Comparison of ENCODE assay signal across 17 cellular contexts in genomic region chr13:65414187-65414586, GRCh38.
DNase-seq lines count a peak whose midpoint lies in the region; ATAC-seq and TF ChIP-seq lines count a peak whose summit lies in the region.
"Had no signal": no experiment of that assay in that cellular context is flagged by ENCODE, and none has a peak within 500 bp of the region (broad histone marks: within the 10 kb centered on the region; RNA-seq: fewer than 3 reads in every experiment).

No MANE protein-coding gene starts in this region.

- H3K9ac ChIP-seq in OCI-LY1 (ENCODE audit: low read length) (no peak overlapping the region), mesendoderm (ENCODE audit: low read length) (no peak overlapping the region), PC-3 (ENCODE audit: low read length) (no peak overlapping the region)
- H3K9ac ChIP-seq: BLaER1 treated with 17β-estradiol and CSF1 and Interleukin-3, amounts not matched to agents 10 nM and 100 nM had no signal

- no peak overlapping the region for H4K5ac ChIP-seq in mesendoderm (ENCODE audit: low read length)

- H3K4me3 ChIP-seq in OCI-LY1 (ENCODE audit: low read depth, low read length, poor library complexity, severe bottlenecking): no peak overlapping the region
- no peak overlapping the region for H3K4me3 ChIP-seq in mesendoderm (ENCODE audit: low read length)
- H3K4me3 ChIP-seq in uterus: no peak overlapping the region
- no peak overlapping the region for H3K4me3 ChIP-seq in PC-3 (ENCODE audit: low read length)
- H3K4me3 ChIP-seq in transverse colon: no peak overlapping the region
- H3K4me3 ChIP-seq: BLaER1 treated with 17β-estradiol and CSF1 and Interleukin-3, amounts not matched to agents 10 nM and 100 nM had no signal

- no peaks in the 10 kb centered on the region for H3K79me1 ChIP-seq in mesendoderm (ENCODE audit: low read length)

- H3K9me2 ChIP-seq in OCI-LY1 (ENCODE audit: low read depth, low read length) (no peaks in the 10 kb centered on the region), PC-3 (replicated peaks; ENCODE audit: low read length) (no peaks in the 10 kb centered on the region)

- H2BK5ac ChIP-seq in mesendoderm (ENCODE audit: low read length): no peak overlapping the region

- H3K27ac ChIP-seq in OCI-LY1 (ENCODE audit: low read depth, low read length, poor library complexity, severe bottlenecking) (no peak overlapping the region), mesendoderm (ENCODE audit: low read depth, low read length) (no peak overlapping the region), uterus (no peak overlapping the region), PC-3 (ENCODE audit: low read length) (no peak overlapping the region), transverse colon (no peak overlapping the region)
- H3K27ac ChIP-seq: BLaER1 treated with 17β-estradiol and CSF1 and Interleukin-3, amounts not matched to agents 10 nM and 100 nM had no signal

- BruUV-seq in PC-3 (replicated peaks; lab: Mats Ljungman, UMichigan): no TSS peak

- no peak overlapping the region for H2AK5ac ChIP-seq in mesendoderm (ENCODE audit: low read length)

- peak overlapping the region; percentile 36 for H2BK15ac ChIP-seq in mesendoderm (replicated peaks; ENCODE audit: low read depth)

- peak overlapping the region; percentile 44 for H2AFZ ChIP-seq in OCI-LY1 (ENCODE audit: low read length)
- no peak overlapping the region for H2AFZ ChIP-seq in PC-3 (ENCODE audit: low read length)

- H3K27me3 ChIP-seq in OCI-LY1 (ENCODE audit: insufficient read depth, low read length) (no peaks in the 10 kb centered on the region), mesendoderm (ENCODE audit: insufficient read depth, low read length, poor library complexity) (no peaks in the 10 kb centered on the region), uterus (no peaks in the 10 kb centered on the region), PC-3 (ENCODE audit: low read length) (no peaks in the 10 kb centered on the region), transverse colon (no peaks in the 10 kb centered on the region)
- H3K27me3 ChIP-seq: BLaER1 treated with 17β-estradiol and CSF1 and Interleukin-3, amounts not matched to agents 10 nM and 100 nM had no signal

- TF ChIP-seq POLR2A in uterus (IDR thresholded peaks at IDR 0.05) (no peak), transverse colon (IDR thresholded peaks at IDR 0.05) (no peak)

- no peak overlapping the region for H2BK120ac ChIP-seq in mesendoderm (ENCODE audit: low read depth, low read length)

- DNase-seq in mesendoderm: no peak
- DNase-seq in uterus: no peak
- no peak for DNase-seq in PC-3
- DNase-seq in transverse colon: no peak
- DNase-seq: CD8-positive, alpha-beta T cell; COR-L47; DMS 273 treated with DMSO at 0.1 percent for 48 hours; DMS53; DND-41; EL; H9; KBM-7 had no signal

- H3K4ac ChIP-seq in mesendoderm (ENCODE audit: low read depth, low read length): no peak overlapping the region

- H3K23ac ChIP-seq in mesendoderm (ENCODE audit: low read length): no peak overlapping the region

- in situ Hi-C loops in transverse colon (cut with MboI; ENCODE audit: low pct_ligation_motif_present in 1 of 4, low pct_unique_long_range_greater_than_20kb in 1 of 4, low sequenced_read_pairs in 3 of 4): no loop called here

- H3K79me2 ChIP-seq in OCI-LY1 (ENCODE audit: insufficient read depth, low read length) (no peaks in the 10 kb centered on the region), mesendoderm (ENCODE audit: control insufficient read depth, insufficient read depth, low read length) (no peaks in the 10 kb centered on the region), PC-3 (ENCODE audit: low read length) (no peaks in the 10 kb centered on the region)

- TF ChIP-seq CTCF in OCI-LY1 (IDR thresholded peaks at IDR 0.05; ENCODE audit: low read length) (no peak), uterus (IDR thresholded peaks at IDR 0.05) (no peak), PC-3 (conservative IDR thresholded peaks at IDR 0.05; ENCODE audit: low read depth, low read length) (no peak), transverse colon (IDR thresholded peaks at IDR 0.05) (no peak)

- H3F3A ChIP-seq in OCI-LY1 (ENCODE audit: insufficient read depth, low read length) (no peaks in the 10 kb centered on the region), PC-3 (ENCODE audit: low read length, unreplicated experiment) (no peaks in the 10 kb centered on the region)

- H3K56ac ChIP-seq in mesendoderm (ENCODE audit: low read length): no peak overlapping the region

- no peak overlapping the region for H4K8ac ChIP-seq in mesendoderm (ENCODE audit: low read depth, low read length)

- H3K36me3 ChIP-seq in OCI-LY1 (ENCODE audit: insufficient read depth, low read length): no peaks in the 10 kb centered on the region
- H3K36me3 ChIP-seq in mesendoderm (ENCODE audit: control insufficient read depth, insufficient read depth, low read length): no peaks in the 10 kb centered on the region
- no peaks in the 10 kb centered on the region for H3K36me3 ChIP-seq in uterus
- H3K36me3 ChIP-seq in PC-3 (ENCODE audit: low read depth, low read length): no peaks in the 10 kb centered on the region
- H3K36me3 ChIP-seq in transverse colon: no peaks in the 10 kb centered on the region
- H3K36me3 ChIP-seq: BLaER1 treated with 17β-estradiol and CSF1 and Interleukin-3, amounts not matched to agents 10 nM and 100 nM had no signal

- no peaks in the 10 kb centered on the region for H3K9me3 ChIP-seq in OCI-LY1 (ENCODE audit: low read length)
- H3K9me3 ChIP-seq in uterus: no peaks in the 10 kb centered on the region
- no peaks in the 10 kb centered on the region for H3K9me3 ChIP-seq in PC-3 (ENCODE audit: low read length)
- H3K9me3 ChIP-seq in transverse colon: no peaks in the 10 kb centered on the region
- H3K9me3 ChIP-seq: BLaER1 treated with 17β-estradiol and CSF1 and Interleukin-3, amounts not matched to agents 10 nM and 100 nM had no signal

- H3K4me2 ChIP-seq in OCI-LY1 (ENCODE audit: low read length) (no peak overlapping the region), mesendoderm (ENCODE audit: low read length) (no peak overlapping the region), PC-3 (ENCODE audit: low read length) (no peak overlapping the region)
- H3K4me2 ChIP-seq: BLaER1 treated with 17β-estradiol and CSF1 and Interleukin-3, amounts not matched to agents 10 nM and 100 nM had no signal

- H4K20me1 ChIP-seq in OCI-LY1 (ENCODE audit: insufficient read depth, low read length) (no peaks in the 10 kb centered on the region), PC-3 (ENCODE audit: low read length) (no peaks in the 10 kb centered on the region)
- H4K20me1 ChIP-seq: BLaER1 treated with 17β-estradiol and CSF1 and Interleukin-3, amounts not matched to agents 10 nM and 100 nM had no signal

- no peak overlapping the region for H3K18ac ChIP-seq in mesendoderm (ENCODE audit: low read length)

- H3K4me1 ChIP-seq in OCI-LY1 (ENCODE audit: insufficient read depth, low read length, severe bottlenecking) (peaks cover 9% of the 10 kb centered on the region), mesendoderm (ENCODE audit: control insufficient read depth, low read depth, low read length) (no peaks in the 10 kb centered on the region), uterus (no peaks in the 10 kb centered on the region), PC-3 (ENCODE audit: insufficient read depth, low read length) (peaks cover 5% of the 10 kb centered on the region), transverse colon (no peaks in the 10 kb centered on the region)
- H3K4me1 ChIP-seq: BLaER1 treated with 17β-estradiol and CSF1 and Interleukin-3, amounts not matched to agents 10 nM and 100 nM had no signal

- POLR2A ChIA-PET in PC-3 (lab: Charles Lee; ENCODE audit: unreplicated experiment): no interaction called here

- intact Hi-C loops in uterus (cut with DNase I; ENCODE audit: low total_unique reads): no loop called here
- intact Hi-C loops in PC-3 (cut with micrococcal nuclease): no loop called here
- intact Hi-C loops in transverse colon (cut with DNase I; ENCODE audit: low total_unique reads): no loop called here

- TF ChIP-seq EP300 in transverse colon (IDR thresholded peaks at IDR 0.05; ENCODE audit: low read depth): no peak

- CTCF ChIA-PET in PC-3 (lab: Charles Lee): interaction anchor here (0.6 kb wide), 1 partner anchor 225 kb away, joined by 3 read pairs; no protein-coding TSS in a partner anchor

- ATAC-seq in GM18868 (IDR thresholded peaks at IDR 0.05; ENCODE audit: unreplicated experiment) (peak; percentile 56), HG03432 (IDR thresholded peaks at IDR 0.05; ENCODE audit: unreplicated experiment) (peak; percentile 70), PC-3 (no peak)
- ATAC-seq: CD8-positive, alpha-beta T cell; HepG2 had no signal

- no CpG with 5 or more reads among the region's 2 CpGs for WGBS in mesendoderm (ENCODE audit: extremely low coverage, insufficient coverage, low lambda C conversion rate)
- 77 to 78% methylated on average over 2 of the region's 2 CpGs for WGBS in transverse colon (ENCODE audit: low coverage in 1 of 2), 2 donors
